8 cellular contexts compared by ENCODE assay signal in genomic region chr15:99507016-99507731, GRCh38. TPM values are rescaled to one million over a fixed set of nuclear protein-coding genes. Genes with fewer than 3 reads are reported as not detected.
DNase-seq lines count a peak whose midpoint lies in the region; ATAC-seq and TF ChIP-seq lines count a peak whose summit lies in the region.

No MANE protein-coding gene starts in this region.

- no peak for DNase-seq in foreskin keratinocyte
- DNase-seq in activated T-cell treated with anti-CD3 and anti-CD28 coated beads, Interleukin-2, amount 50 U/mL, for 48 hours: no peak
- DNase-seq in stimulated activated CD4-positive, alpha-beta T cell treated with anti-CD3 and anti-CD28 coated beads, Interleukin-2, amount 100 ng/mL, for 24 hours: no peak
- DNase-seq in stimulated activated CD4-positive, alpha-beta T cell treated with anti-CD3 and anti-CD28 coated beads, Interleukin-4, amount 100 ng/mL, for 24 hours: no peak

- H3K79me2 ChIP-seq in OCI-LY1 (ENCODE audit: insufficient read depth, low read length): no peaks in the 10 kb centered on the region

- H3K4me1 ChIP-seq in OCI-LY1 (ENCODE audit: insufficient read depth, low read length, severe bottlenecking): peaks cover 98% of the 10 kb centered on the region
- no peaks in the 10 kb centered on the region for H3K4me1 ChIP-seq in foreskin keratinocyte

- H3K27ac ChIP-seq in OCI-LY1 (ENCODE audit: low read depth, low read length, poor library complexity, severe bottlenecking) (peak overlapping the region; percentile 93), foreskin keratinocyte (no peak overlapping the region), skin epidermis (peak overlapping the region in 16 of 21 experiments; percentile 1 to 77 (median 51))

- no peaks in the 10 kb centered on the region for H3K9me2 ChIP-seq in OCI-LY1 (ENCODE audit: low read depth, low read length)

- H3K27me3 ChIP-seq in OCI-LY1 (ENCODE audit: insufficient read depth, low read length) (no peaks in the 10 kb centered on the region), foreskin keratinocyte (no peaks in the 10 kb centered on the region)

- peaks cover 3% of the 10 kb centered on the region; the same call in 1 of the 2 replicates for H3F3A ChIP-seq in OCI-LY1 (ENCODE audit: insufficient read depth, low read length)

- H3K9me3 ChIP-seq in OCI-LY1 (ENCODE audit: low read length): no peaks in the 10 kb centered on the region

- H3K4me3 ChIP-seq in OCI-LY1 (ENCODE audit: low read depth, low read length, poor library complexity, severe bottlenecking) (peak overlapping the region; percentile 43), skin epidermis (no peak overlapping the region)

- no peaks in the 10 kb centered on the region for H4K20me1 ChIP-seq in OCI-LY1 (ENCODE audit: insufficient read depth, low read length)

- no peak for TF ChIP-seq CTCF in OCI-LY1 (IDR thresholded peaks at IDR 0.05; ENCODE audit: low read length)
- TF ChIP-seq CTCF in foreskin keratinocyte (conservative IDR thresholded peaks at IDR 0.05): no peak

- peak overlapping the region; percentile 55 for H3K9ac ChIP-seq in OCI-LY1 (ENCODE audit: low read length)

- H3K36me3 ChIP-seq in OCI-LY1 (ENCODE audit: insufficient read depth, low read length): no peaks in the 10 kb centered on the region

- no peak overlapping the region for H2AFZ ChIP-seq in OCI-LY1 (ENCODE audit: low read length)

- peak overlapping the region; percentile 62 for H3K4me2 ChIP-seq in OCI-LY1 (ENCODE audit: low read length)

- ATAC-seq in GM18867 (IDR thresholded peaks at IDR 0.05; ENCODE audit: unreplicated experiment) (peak; percentile 0), foreskin keratinocyte (peak; percentile 38), HG03571 (IDR thresholded peaks at IDR 0.05; ENCODE audit: unreplicated experiment) (no peak)

RNA-seq across cellular contexts. Expression of gene MEF2A, which starts 58.6 kb away (rescaled TPM):
- total RNA-seq in foreskin keratinocyte: 16.1 and 17.0 TPM in 2 replicates
- 3.7 and 4.4 TPM in 2 replicates for polyA plus RNA-seq in foreskin keratinocyte
